In genomic region chr15:101489633-101490407, GRCh38 we compare ENCODE assay signal across 7 cellular contexts. TPM values are rescaled to one million over a fixed set of nuclear protein-coding genes. Genes with fewer than 3 reads are reported as not detected.
DNase-seq lines count a peak whose midpoint lies in the region; ATAC-seq and TF ChIP-seq lines count a peak whose summit lies in the region.

PCSK6 (minus strand) TSS chr15:101489707; CDS start chr15:101489670, 37 bp downstream.

- peaks cover 0 to under 1% of the 10 kb centered on the region in 2 donors for H3K27me3 ChIP-seq in Peyer's patch

- no peak within 1 kb of the TSS for H3K27ac ChIP-seq in Peyer's patch

- peak; percentile 23 for ATAC-seq in GM19023 (IDR thresholded peaks at IDR 0.05; ENCODE audit: unreplicated experiment)
- ATAC-seq in omental fat pad (ENCODE audit: low FRiP score), result no peak
- no peak for ATAC-seq in GM18867 (IDR thresholded peaks at IDR 0.05; ENCODE audit: unreplicated experiment)

- H3K4me1 ChIP-seq in Peyer's patch, result peaks cover 0 to 8% (median 0%) of the 10 kb centered on the region in 4 donors

- peak in 1 of 3 donors; percentile 67 for DNase-seq in Peyer's patch
- no peak for DNase-seq in glomerular endothelial cell (ENCODE audit: extremely low read depth, low read depth, low spot score)
- no peak for DNase-seq in omental fat pad (ENCODE audit: low spot score)
- DNase-seq in DMS114 treated with DMSO at 0.1 percent for 48 hours (lab: John Stamatoyannopoulos, UW; ENCODE audit: unreplicated experiment), result no peak
- DNase-seq in SW 1271 (lab: John Stamatoyannopoulos, UW), result no peak

- H3K36me3 ChIP-seq in Peyer's patch, result no peaks in the 10 kb centered on the region

- TF ChIP-seq POLR2A in Peyer's patch (IDR thresholded peaks at IDR 0.05), result no peak

- no peaks in the 10 kb centered on the region for H3K9me3 ChIP-seq in Peyer's patch

- no peak for TF ChIP-seq CTCF in Peyer's patch (IDR thresholded peaks at IDR 0.05)
- no peak for TF ChIP-seq CTCF in omental fat pad (IDR thresholded peaks at IDR 0.05)

- peak within 1 kb of the TSS; percentile 18 to 60 (median 36) for H3K4me3 ChIP-seq in Peyer's patch

RNA-seq across cellular contexts. Expression of gene PCSK6, which starts in this region (rescaled TPM):
- total RNA-seq in Peyer's patch, result 10 to 100 TPM; 10.6 to 98.2 (median 12.8) TPM
- total RNA-seq in glomerular endothelial cell, result 19.2 and 24.4 TPM in 2 replicates
- 10 to 100 TPM in 3 of 4 donors, 1 to 10 TPM in 1; 9.7 to 20.5 (median 13.1) TPM for total RNA-seq in omental fat pad
